Comparison of ENCODE assay signal across 9 cellular contexts in the genomic region with DNA sequence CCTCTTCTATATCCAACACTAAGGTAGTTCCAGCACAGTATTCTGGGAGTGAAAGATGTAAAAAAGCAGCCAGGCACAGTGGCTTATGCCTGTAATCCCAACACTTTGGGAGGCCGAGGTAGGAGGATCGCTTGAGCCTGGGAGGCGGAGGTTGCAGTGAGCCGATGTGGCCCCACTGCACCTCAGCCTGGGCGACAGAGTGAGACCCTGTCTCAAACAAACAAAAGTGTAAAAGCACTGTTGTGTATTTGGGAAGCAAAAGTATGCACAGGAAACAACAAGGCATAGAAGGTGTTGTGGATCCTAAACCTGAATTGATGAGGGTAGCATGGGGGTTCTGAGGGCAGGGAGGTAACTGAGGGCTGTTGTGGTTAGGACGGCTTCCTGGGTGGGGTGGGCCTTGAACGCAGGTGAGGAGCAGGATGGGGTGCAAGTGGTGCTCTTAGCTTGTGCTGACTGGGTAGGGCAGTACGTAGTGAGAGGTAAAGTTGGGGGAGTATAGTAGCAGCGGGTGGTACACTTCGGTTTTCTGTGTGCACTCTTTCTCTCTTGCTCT.
A peak's percentile ranks its signal among the peaks of the same experiment; 100 is the strongest.
DNase-seq lines count a peak whose midpoint lies in the region; ATAC-seq and TF ChIP-seq lines count a peak whose summit lies in the region.
"Had no signal": no experiment of that assay in that cellular context is flagged by ENCODE, and none has a peak within 500 bp of the region (broad histone marks: within the 10 kb centered on the region; RNA-seq: fewer than 3 reads in every experiment).

No MANE protein-coding gene starts in this region.

- POLR2A ChIA-PET in activated CD8-positive, alpha-beta T cell treated with anti-CD3 and anti-CD28 coated beads for 36 hours (lab: Charles Lee), result interaction anchor here (1.0 to 1.1 kb wide), 2 partner anchors 14 to 63 kb away, joined by 5 to 6 read pairs; no protein-coding TSS in a partner anchor

- peak; percentile 35 for DNase-seq in activated naive CD4-positive, alpha-beta T cell treated with Interleukin-2 at 50 U/mL for 16 hours
- no peak for DNase-seq in activated naive CD4-positive, alpha-beta T cell treated with anti-CD3 and anti-CD28 coated beads, Interleukin-2, amount 50 U/mL, for 16 hours
- peak; percentile 54 for DNase-seq in activated CD8-positive, alpha-beta T cell treated with anti-CD3 and anti-CD28 coated beads for 36 hours
- no peak for DNase-seq in glutamatergic neuron
- no peak for DNase-seq in thoracic aorta (ENCODE audit: low spot score)
- DNase-seq in upper lobe of right lung, result no peak

- H3K27me3 Mint-ChIP-seq in activated CD8-positive, alpha-beta T cell treated with anti-CD3 and anti-CD28 coated beads for 36 hours, result no peaks in the 10 kb centered on the region
- H3K27me3 Mint-ChIP-seq in glutamatergic neuron (ENCODE audit: unreplicated experiment), result peaks cover 4% of the 10 kb centered on the region

- peak overlapping the region; percentile 95 for H3K27ac Mint-ChIP-seq in activated CD8-positive, alpha-beta T cell treated with anti-CD3 and anti-CD28 coated beads for 36 hours
- H3K27ac Mint-ChIP-seq in glutamatergic neuron (ENCODE audit: unreplicated experiment), result peak overlapping the region; percentile 66

- H3K36me3 ChIP-seq in thoracic aorta (no peaks in the 10 kb centered on the region), upper lobe of right lung (peaks cover 4% of the 10 kb centered on the region)

- H3K4me1 ChIP-seq in thoracic aorta (ENCODE audit: control insufficient read depth in 1 of 2, low read depth in 2 of 2) (peaks cover 76 to 96% of the 10 kb centered on the region in 2 donors), upper lobe of right lung (peaks cover 88% of the 10 kb centered on the region)

- H3K4me1 Mint-ChIP-seq in activated CD8-positive, alpha-beta T cell treated with anti-CD3 and anti-CD28 coated beads for 36 hours (ENCODE audit: low read depth), result peaks cover 90% of the 10 kb centered on the region
- peaks cover 40% of the 10 kb centered on the region for H3K4me1 Mint-ChIP-seq in glutamatergic neuron (ENCODE audit: low read depth, unreplicated experiment)

- intact Hi-C loops in activated CD8-positive, alpha-beta T cell treated with anti-CD3 and anti-CD28 coated beads for 36 hours (cut with micrococcal nuclease), result no loop called here
- intact Hi-C loops in upper lobe of right lung (cut with DNase I), result no loop called here

- H3K9me3 Mint-ChIP-seq in activated CD8-positive, alpha-beta T cell treated with anti-CD3 and anti-CD28 coated beads for 36 hours, result no peaks in the 10 kb centered on the region
- peaks cover 3% of the 10 kb centered on the region for H3K9me3 Mint-ChIP-seq in glutamatergic neuron (ENCODE audit: unreplicated experiment)

- H3K27me3 ChIP-seq in thoracic aorta (replicated peaks; ENCODE audit: insufficient read depth), result no peaks in the 10 kb centered on the region
- H3K27me3 ChIP-seq in upper lobe of right lung, result no peaks in the 10 kb centered on the region

- H3K4me3 Mint-ChIP-seq in activated CD8-positive, alpha-beta T cell treated with anti-CD3 and anti-CD28 coated beads for 36 hours, result peak overlapping the region; percentile 57
- peak overlapping the region; percentile 11 for H3K4me3 Mint-ChIP-seq in glutamatergic neuron (ENCODE audit: unreplicated experiment)

- H3K4me3 ChIP-seq in thoracic aorta (no peak overlapping the region), upper lobe of right lung (no peak overlapping the region)

- no peak for TF ChIP-seq CTCF in activated CD8-positive, alpha-beta T cell treated with anti-CD3 and anti-CD28 coated beads for 36 hours (IDR thresholded peaks at IDR 0.05)
- TF ChIP-seq CTCF in glutamatergic neuron (IDR thresholded peaks at IDR 0.05; ENCODE audit: partially characterized antibody, unreplicated experiment) (no peak), thoracic aorta (IDR thresholded peaks at IDR 0.05) (no peak), upper lobe of right lung (IDR thresholded peaks at IDR 0.05) (no peak)

- H3K9me3 ChIP-seq in thoracic aorta (no peaks in the 10 kb centered on the region), upper lobe of right lung (no peaks in the 10 kb centered on the region)

- H3K27ac ChIP-seq in thoracic aorta, result peak overlapping the region; percentile 78 to 92
- H3K27ac ChIP-seq in upper lobe of right lung, result no peak overlapping the region
- H3K27ac ChIP-seq: epithelial cell of prostate had no signal

- peak; percentile 31 for ATAC-seq in activated CD8-positive, alpha-beta T cell treated with anti-CD3 and anti-CD28 coated beads for 36 hours
- ATAC-seq in thoracic aorta (ENCODE audit: insufficient number of reproducible peaks, low FRiP score, low read depth), result no peak
- no peak for ATAC-seq in HG03469 (IDR thresholded peaks at IDR 0.05; ENCODE audit: unreplicated experiment)
- ATAC-seq in upper lobe of right lung, result no peak
- ATAC-seq in HG03045 (IDR thresholded peaks at IDR 0.05; ENCODE audit: unreplicated experiment), result no peak

- CTCF ChIA-PET in activated CD8-positive, alpha-beta T cell treated with anti-CD3 and anti-CD28 coated beads for 36 hours (lab: Charles Lee), result interaction anchor here (0.6 to 1.6 kb wide), 2 partner anchors 23 to 127 kb away, joined by 3 to 5 read pairs; no protein-coding TSS in a partner anchor

- H3K36me3 Mint-ChIP-seq in activated CD8-positive, alpha-beta T cell treated with anti-CD3 and anti-CD28 coated beads for 36 hours (ENCODE audit: low read depth), result peaks cover 5% of the 10 kb centered on the region
- no peaks in the 10 kb centered on the region for H3K36me3 Mint-ChIP-seq in glutamatergic neuron (ENCODE audit: unreplicated experiment)

Comparison
In these comparisons a context has a peak if more than half of its experiments do, and no peak if none do; other contexts are left out.
1. DNase-seq: peak in activated naive CD4-positive, alpha-beta T cell treated with Interleukin-2 at 50 U/mL for 16 hours (single experiment) and activated CD8-positive, alpha-beta T cell treated with anti-CD3 and anti-CD28 coated beads for 36 hours (single experiment); none in activated naive CD4-positive, alpha-beta T cell treated with anti-CD3 and anti-CD28 coated beads, Interleukin-2, amount 50 U/mL, for 16 hours (single experiment), glutamatergic neuron (single experiment), thoracic aorta (single experiment) and upper lobe of right lung (single experiment).